ENCODE assay signal across 39 cellular contexts in genomic region chr20:37263686-37264085, GRCh38. TPM values are rescaled to one million over a fixed set of nuclear protein-coding genes. Genes with fewer than 3 reads are reported as not detected.
"Had no signal": no experiment of that assay in that cellular context is flagged by ENCODE, and none has a peak within 500 bp of the region (broad histone marks: within the 10 kb centered on the region; RNA-seq: fewer than 3 reads in every experiment).

No MANE protein-coding gene starts in this region.

- H3K36me3 ChIP-seq: MG63 had no signal

- H3K9me3 ChIP-seq: MG63 had no signal

- H3K4me2 ChIP-seq: KMS-11 had no signal

- H3K27ac ChIP-seq: KMS-11 had no signal

- H3K9ac ChIP-seq: KMS-11 had no signal

- DNase-seq: Karpas-422, Kasumi-1, KG1, MG63, MM.1S, MV-4-11, NCI-H1048, NCI-H1092, NCI-H1092 treated with DMSO at 0.1 percent for 48 hours, NCI-H1105, NCI-H1105 treated with DMSO at 0.1 percent for 48 hours, NCI-H1417, NCI-H1417 treated with DMSO at 0.1 percent for 48 hours, NCI-H1436, NCI-H1436 treated with DMSO at 0.1 percent for 48 hours, NCI-H146, NCI-H1694, NCI-H1694 treated with DMSO at 0.1 percent for 48 hours, NCI-H187, NCI-H187 treated with DMSO at 0.1 percent for 48 hours, NCI-H1930, NCI-H2029, NCI-H2029 treated with DMSO at 0.1 percent for 48 hours, NCI-H2081, NCI-H2081 treated with DMSO at 0.1 percent for 48 hours, NCI-H2107, NCI-H2171, NCI-H2171 treated with DMSO at 0.1 percent for 48 hours, NCI-H2227 treated with DMSO at 0.1 percent for 48 hours, NCI-H226, NCI-H345, NCI-H446, NCI-H446 treated with DMSO at 0.1 percent for 48 hours, NCI-H510A had no signal

- H3K4me3 ChIP-seq: MG63 had no signal

RNA-seq across cellular contexts. Expression of gene GHRH, which starts 2.1 kb away (rescaled TPM):
- total RNA-seq: LHCN-M2, M059J, MCF 10A, NCI-H460 had no signal
